In the genomic region with DNA sequence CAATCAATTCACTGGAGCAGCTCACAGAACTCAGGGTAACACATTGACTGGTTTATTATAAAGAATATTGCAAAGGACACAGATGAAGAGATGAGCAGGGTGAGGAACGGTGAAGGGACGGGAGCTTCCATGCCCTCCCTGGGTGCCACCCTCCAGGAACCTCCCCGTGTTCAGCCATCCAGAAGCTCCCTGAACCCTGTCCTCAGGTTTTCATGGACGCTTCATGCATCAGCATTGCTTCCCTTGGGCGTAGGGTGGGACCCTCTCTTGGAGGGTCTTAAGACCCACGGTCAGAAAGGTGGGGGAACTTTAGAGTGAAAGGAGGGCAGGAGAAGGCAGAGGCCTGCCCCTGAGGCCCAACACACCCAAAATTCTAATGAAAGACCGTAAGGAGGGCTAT, we compare ENCODE assay signal across 7 cellular contexts. TPM values are rescaled to one million over a fixed set of nuclear protein-coding genes. Genes with fewer than 3 reads are reported as not detected.
"Had no signal": no experiment of that assay in that cellular context is flagged by ENCODE, and none has a peak within 500 bp of the region (broad histone marks: within the 10 kb centered on the region; RNA-seq: fewer than 3 reads in every experiment).

No MANE protein-coding gene starts in this region.

- H3K9me3 Mint-ChIP-seq: GM23338, H9 had no signal

- H3K4me3 Mint-ChIP-seq: GM23338, H9 had no signal

- H2AFZ ChIP-seq: GM23338 had no signal

- DNase-seq: H9, HCEC 1CT, IMR-90, KBM-7 had no signal

- H3K27ac Mint-ChIP-seq: GM23338, H9 had no signal

- H3K4me2 ChIP-seq: GM23338 had no signal

- ATAC-seq: GM23338, HepG2 had no signal

- H3K27ac ChIP-seq: HL-60 had no signal

- H3K4me3 ChIP-seq: GM23338 had no signal

RNA-seq across cellular contexts. Expression of a gene that starts 12.8 kb away (rescaled TPM):
- total RNA-seq: IMR-90 had no signal
- polyA plus RNA-seq: IMR-90 had no signal
